8 cellular contexts compared by ENCODE assay signal in genomic region chr12:47820631-47821345, GRCh38. TPM values are rescaled to one million over a fixed set of nuclear protein-coding genes. Genes with fewer than 3 reads are reported as not detected.
DNase-seq lines count a peak whose midpoint lies in the region; ATAC-seq and TF ChIP-seq lines count a peak whose summit lies in the region.

No MANE protein-coding gene starts in this region.

- no peak for TF ChIP-seq CTCF in lower leg skin (IDR thresholded peaks at IDR 0.05)

- H3K27ac ChIP-seq in temporal lobe (ENCODE audit: low read depth, low read length) = peak overlapping the region; percentile 94

- intact Hi-C loops in lower leg skin (cut with DNase I; ENCODE audit: low total_unique reads) = no loop called here

- ATAC-seq in HG02840 (IDR thresholded peaks at IDR 0.05; ENCODE audit: low FRiP score, unreplicated experiment) (no peak), HG03439 (IDR thresholded peaks at IDR 0.05; ENCODE audit: unreplicated experiment) (no peak)

- no peak overlapping the region for H3K4me3 ChIP-seq in lower leg skin (ENCODE audit: low read depth, poor library complexity, severe bottlenecking)

- WGBS in lower leg skin, 2 donors = 18 to 20% methylated on average over 17 of the region's 17 CpGs

- DNase-seq in DMS53 (lab: John Stamatoyannopoulos, UW) = peak; percentile 64
- no peak for DNase-seq in DMS53 treated with DMSO at 0.1 percent for 48 hours (lab: John Stamatoyannopoulos, UW; ENCODE audit: unreplicated experiment)
- DNase-seq in RKO (ENCODE audit: low spot score) = peak; percentile 94
- DNase-seq in dermis microvascular lymphatic vessel endothelial cell (ENCODE audit: low read depth in 2 of 2) = peak; percentile 86 to 93
- DNase-seq in lower leg skin (ENCODE audit: low spot score in 2 of 2) = peak; percentile 91 to 97

- no peak for TF ChIP-seq POLR2A in lower leg skin (IDR thresholded peaks at IDR 0.05)

RNA-seq across cellular contexts. Expression of gene HDAC7, which starts 1.1 kb away (rescaled TPM):
- total RNA-seq in dermis microvascular lymphatic vessel endothelial cell (28.8 and 43.6 TPM in 2 replicates), lower leg skin (100 to 1,000 TPM in 1 of 4 donors, 10 to 100 TPM in 3; 56.3 to 114 (median 63.5) TPM), temporal lobe (10.8 TPM)

RNA-seq across cellular contexts. Expression of gene SLC48A1, which starts 47.8 kb away (rescaled TPM):
- 9.2 and 9.5 TPM in 2 replicates for total RNA-seq in dermis microvascular lymphatic vessel endothelial cell
- 10 to 100 TPM; 28.2 to 51.7 (median 48.6) TPM for total RNA-seq in lower leg skin
- 7.4 TPM for total RNA-seq in temporal lobe
